ENCODE assay signal across 28 cellular contexts in genomic region chr7:41013117-41013516, GRCh38.
"Had no signal": no experiment of that assay in that cellular context is flagged by ENCODE, and none has a peak within 500 bp of the region (broad histone marks: within the 10 kb centered on the region; RNA-seq: fewer than 3 reads in every experiment).

No MANE protein-coding gene starts in this region.

- H3K27me3 ChIP-seq: colonic mucosa, foreskin keratinocyte, gastroesophageal sphincter, heart left ventricle, hepatocyte, ovary, sigmoid colon, spleen, transverse colon, upper lobe of right lung, vagina had no signal

- H3K4me2 ChIP-seq: hepatocyte had no signal

- H3K4me3 ChIP-seq: colonic mucosa, gastroesophageal sphincter, heart left ventricle, hepatocyte, lung, ovary, psoas muscle, sigmoid colon, skin epidermis, spleen, transverse colon, upper lobe of right lung, vagina had no signal

- FAIRE-seq: islet of Langerhans had no signal

- H3K79me2 ChIP-seq: hepatocyte had no signal

- ATAC-seq: esophagus mucosa; foreskin keratinocyte; gastroesophageal sphincter; left colon; left ventricle myocardium superior; natural killer cell; psoas muscle; right cardiac atrium; stimulated activated memory B cell treated with anti-CD40 and anti-IgM and Interleukin-4, amounts not matched to agents 10 μg/mL and 1 μg/mL and 100 μg/mL, for 72 hours; upper lobe of right lung had no signal

- DNase-seq: colonic mucosa; effector CD8-positive, alpha-beta T cell; endodermal cell; foreskin keratinocyte; heart left ventricle; kidney glomerular epithelial cell; left colon; left ventricle myocardium superior; natural killer cell; occipital lobe; ovary; posterior cingulate gyrus; psoas muscle; right cardiac atrium; sigmoid colon; spleen; stimulated activated CD4-positive, alpha-beta T cell treated with anti-CD3 and anti-CD28 coated beads, Interleukin-4, amount 100 ng/mL, for 4 hours; transverse colon; upper lobe of right lung had no signal

- H3K36me3 ChIP-seq: colonic mucosa, gastroesophageal sphincter, heart left ventricle, ovary, sigmoid colon, spleen, transverse colon, upper lobe of right lung, vagina had no signal

- H3K9me3 ChIP-seq: colonic mucosa, gastroesophageal sphincter, heart left ventricle, ovary, psoas muscle, sigmoid colon, spleen, transverse colon, upper lobe of right lung, vagina had no signal

- H3K27ac ChIP-seq: colonic mucosa, epithelial cell of prostate, foreskin keratinocyte, gastroesophageal sphincter, hepatocyte, ovary, psoas muscle, sigmoid colon, skin epidermis, spleen, transverse colon, upper lobe of right lung, vagina had no signal

- H3K4me1 ChIP-seq: colonic mucosa, foreskin keratinocyte, gastroesophageal sphincter, psoas muscle, sigmoid colon, transverse colon, upper lobe of right lung, vagina had no signal

- H2AFZ ChIP-seq: hepatocyte had no signal
